In genomic region chr11:111586305-111586915, GRCh38 we compare ENCODE assay signal across 8 cellular contexts. TPM values are rescaled to one million over a fixed set of nuclear protein-coding genes. Genes with fewer than 3 reads are reported as not detected.
DNase-seq lines count a peak whose midpoint lies in the region; ATAC-seq and TF ChIP-seq lines count a peak whose summit lies in the region.

No MANE protein-coding gene starts in this region.

- H3K4me3 ChIP-seq in HFF-Myc (replicated peaks; ENCODE audit: low read depth, low read length) (no peak overlapping the region), left ventricle myocardium inferior (no peak overlapping the region)

- H3K27ac ChIP-seq in left ventricle myocardium inferior (replicated peaks): no peak overlapping the region

- intact Hi-C loops in left ventricle myocardium inferior (cut with micrococcal nuclease): loop anchor here (5.0 kb wide), 2 partner anchors 191 to 256 kb away; no protein-coding TSS in a partner anchor

- H3K9me3 ChIP-seq in left ventricle myocardium inferior (replicated peaks): peaks cover 5% of the 10 kb centered on the region

- ATAC-seq in HG02623 (IDR thresholded peaks at IDR 0.05; ENCODE audit: unreplicated experiment): no peak

- no peaks in the 10 kb centered on the region for H3K36me3 ChIP-seq in left ventricle myocardium inferior

- H3K4me1 ChIP-seq in left ventricle myocardium inferior: peaks cover 3% of the 10 kb centered on the region

- no peaks in the 10 kb centered on the region for H3K27me3 ChIP-seq in left ventricle myocardium inferior (ENCODE audit: low read depth)

- TF ChIP-seq CTCF in HFF-Myc (IDR thresholded peaks at IDR 0.05; ENCODE audit: low read depth, low read length, missing control alignments) (peak; percentile 61), left ventricle myocardium inferior (IDR thresholded peaks at IDR 0.05; ENCODE audit: borderline replicate concordance) (peak; percentile 66)

- DNase-seq in DMS114 treated with DMSO at 0.1 percent for 48 hours (lab: John Stamatoyannopoulos, UW; ENCODE audit: unreplicated experiment) (peak; percentile 32), HFF-Myc (ENCODE audit: extremely low read depth, low read depth) (no peak), NCI-H748 treated with DMSO at 0.1 percent for 48 hours (lab: John Stamatoyannopoulos, UW) (peak; percentile 14), left ventricle myocardium inferior (no peak), AG08396 (ENCODE audit: low spot score) (no peak)
- DNase-seq in activated naive CD4-positive, alpha-beta T cell treated with anti-CD3 and anti-CD28 coated beads, Interleukin-2, amount 50 U/mL, for 16 hours: peak; percentile 36
- peak; percentile 48 for DNase-seq in stimulated activated CD8-positive, alpha-beta memory T cell treated with anti-CD3 and anti-CD28 coated beads, Interleukin-4, amount 100 ng/mL, for 48 hours

RNA-seq across cellular contexts. Expression of gene SIK2, which starts 15.8 kb away (rescaled TPM):
- total RNA-seq in left ventricle myocardium inferior: 16.3 TPM

RNA-seq across cellular contexts. Expression of gene LAYN, which starts 45.9 kb away (rescaled TPM):
- total RNA-seq in left ventricle myocardium inferior: 2.8 TPM

Comparison
In these comparisons a context has a peak if more than half of its experiments do, and no peak if none do; other contexts are left out.
1. DNase-seq: peak in DMS114 treated with DMSO at 0.1 percent for 48 hours (single experiment), NCI-H748 treated with DMSO at 0.1 percent for 48 hours (single experiment), activated naive CD4-positive, alpha-beta T cell treated with anti-CD3 and anti-CD28 coated beads, Interleukin-2, amount 50 U/mL, for 16 hours (single experiment) and stimulated activated CD8-positive, alpha-beta memory T cell treated with anti-CD3 and anti-CD28 coated beads, Interleukin-4, amount 100 ng/mL, for 48 hours (single experiment); none in HFF-Myc (single experiment), left ventricle myocardium inferior (single experiment) and AG08396 (single experiment).